Comparison of ENCODE assay signal across 1 cellular context in genomic region chr7:137846588-137847417, GRCh38.
TF ChIP-seq lines count a peak whose summit lies in the region.

TSS of gene DGKI (minus strand) at chr7:137846974.

TF ChIP-seq in A549, 52 proteins besides CTCF, POLR2A, EP300 and RAD21 (continued from another document):
- TF ChIP-seq HOXB13 (CRISPR knock-in tag; IDR thresholded peaks at IDR 0.05; ENCODE audit: low read depth) (no peak), HOXA7 (CRISPR knock-in tag; IDR thresholded peaks at IDR 0.05) (no peak), ATOH8 (CRISPR knock-in tag; IDR thresholded peaks at IDR 0.05; ENCODE audit: low read depth) (no peak), CBX8 (IDR thresholded peaks at IDR 0.05) (no peak), RNF2 (IDR thresholded peaks at IDR 0.05; ENCODE audit: borderline replicate concordance, low read depth) (no peak), TFCP2L1 (CRISPR knock-in tag; IDR thresholded peaks at IDR 0.05) (no peak), ZC3H11A (IDR thresholded peaks at IDR 0.05) (no peak), HDAC2 (IDR thresholded peaks at IDR 0.05) (no peak), RCOR1 (IDR thresholded peaks at IDR 0.05; ENCODE audit: low read depth, low read length) (no peak)
